Comparison of ENCODE assay signal across 25 cellular contexts in genomic region chr12:15005064-15005463, GRCh38. TPM values are rescaled to one million over a fixed set of nuclear protein-coding genes. Genes with fewer than 3 reads are reported as not detected.
"Had no signal": no experiment of that assay in that cellular context is flagged by ENCODE, and none has a peak within 500 bp of the region (broad histone marks: within the 10 kb centered on the region; RNA-seq: fewer than 3 reads in every experiment).

No MANE protein-coding gene starts in this region.

- H3K4me3 ChIP-seq: dorsolateral prefrontal cortex, esophagus muscularis mucosa, ovary, prostate gland, right atrium auricular region, tibial artery had no signal

- H3K36me3 ChIP-seq: esophagus muscularis mucosa, neutrophil, ovary, prostate gland, right atrium auricular region, tibial artery had no signal

- H3K27ac ChIP-seq: dorsolateral prefrontal cortex, esophagus muscularis mucosa, neutrophil, ovary, prostate gland, right atrium auricular region, tibial artery had no signal

- H3K27me3 ChIP-seq: esophagus muscularis mucosa, ovary, right atrium auricular region, tibial artery had no signal

- DNase-seq: activated CD4-positive, alpha-beta T cell treated with anti-CD3 and anti-CD28 coated beads for 4 hours; activated CD4-positive, alpha-beta T cell treated with anti-CD3 and anti-CD28 coated beads, Interleukin-2, amount 50 U/mL, for 48 hours; activated CD4-positive, CD25-positive, alpha-beta regulatory T cell; activated naive CD4-positive, alpha-beta T cell treated with Interleukin-2 at 50 U/mL for 16 hours; activated naive CD8-positive, alpha-beta T cell treated with anti-CD3 and anti-CD28 coated beads for 36 hours; activated T-cell treated with anti-CD3 and anti-CD28 coated beads, Interleukin-2, amount 50 U/mL, for 48 hours; central memory CD4-positive, alpha-beta T cell; dorsolateral prefrontal cortex; glutamatergic neuron; hippocampal formation; kidney glomerular epithelial cell; left ventricle myocardium superior; ovary; stimulated activated CD4-positive, alpha-beta T cell treated with anti-CD3 and anti-CD28 coated beads, Interleukin-4, amount 100 ng/mL, for 24 hours; stimulated activated naive CD8-positive, alpha-beta T cell treated with anti-CD3 and anti-CD28 coated beads, Interleukin-15, Interleukin-2, amounts not matched to agents 100 U/mL and 50 U/mL, for 24 hours; tibial artery had no signal

- H3K4me1 ChIP-seq: prostate gland had no signal

- H3K9me3 ChIP-seq: esophagus muscularis mucosa, neutrophil, ovary, prostate gland, right atrium auricular region, tibial artery had no signal

- ATAC-seq: left ventricle myocardium superior; natural killer cell treated with Interleukin-12 subunit alpha and Interleukin-12 subunit beta and Interleukin-15 and Interleukin-18, amount 100 ng/mL, for 72 hours; stimulated activated naive CD8-positive, alpha-beta T cell treated with anti-CD3 and anti-CD28 coated beads, Interleukin-15, Interleukin-2, amounts not matched to agents 100 U/mL and 50 U/mL, for 24 hours had no signal

RNA-seq across cellular contexts. Expression of gene PDE6H, which starts 32.2 kb away (rescaled TPM):
- total RNA-seq: activated naive CD8-positive, alpha-beta T cell treated with anti-CD3 and anti-CD28 coated beads for 36 hours; astrocyte; esophagus muscularis mucosa; frontal cortex; left ventricle myocardium superior; natural killer cell treated with Interleukin-12 subunit alpha and Interleukin-12 subunit beta and Interleukin-15 and Interleukin-18, amount 100 ng/mL, for 72 hours; ovary; prostate gland; right atrium auricular region; subcutaneous adipose tissue; urinary bladder had no signal
